1 cellular context compared by ENCODE assay signal in the genomic region with DNA sequence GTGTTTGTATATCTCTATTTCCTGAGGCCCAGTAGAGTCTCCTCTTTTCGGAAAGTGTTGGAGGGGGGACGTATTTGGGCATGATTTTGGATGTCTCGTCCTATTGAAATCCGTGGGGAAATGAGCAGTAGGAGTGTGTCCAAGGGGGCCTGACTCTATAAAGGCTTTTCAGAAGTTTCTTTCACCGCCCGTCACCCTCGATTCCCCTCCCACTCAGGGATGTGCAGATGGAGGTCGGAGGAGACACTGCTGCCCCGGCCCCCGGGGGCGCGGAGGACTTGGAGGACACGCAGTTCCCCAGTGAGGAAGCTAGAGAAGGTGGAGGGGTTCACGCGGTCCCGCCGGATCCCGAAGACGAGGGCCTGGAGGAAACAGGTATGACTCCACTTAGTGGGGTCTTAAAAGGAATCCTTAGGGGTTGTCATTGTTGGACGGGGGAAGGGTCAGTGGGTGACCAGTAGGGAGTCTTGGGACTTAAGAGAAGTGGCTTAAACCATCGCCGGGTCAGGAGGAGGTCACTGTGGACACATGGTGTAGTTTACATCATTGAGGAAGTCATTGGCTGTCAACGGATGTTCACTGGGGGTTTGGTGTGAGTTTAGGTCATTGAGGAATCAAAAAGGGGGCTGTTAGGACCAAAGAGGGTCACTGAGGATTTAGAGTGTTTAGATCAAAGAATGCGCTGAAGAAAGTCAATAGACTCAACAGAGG.
TF ChIP-seq lines count a peak whose summit lies in the region.

No MANE protein-coding gene starts in this region.

TF ChIP-seq in K562, 482 proteins besides CTCF, POLR2A, EP300 and RAD21 (continued from another document and continues in another):
- peak; percentile 52; the same call in 1 of the 2 replicates for TF ChIP-seq MGA (IDR thresholded peaks at IDR 0.05)
- TF ChIP-seq RUNX1 (IDR thresholded peaks at IDR 0.05; ENCODE audit: low read depth) = no peak
- TF ChIP-seq ZNF707 (CRISPR knock-in tag; conservative IDR thresholded peaks at IDR 0.05) = no peak
- no peak for TF ChIP-seq ZNF589 (CRISPR knock-in tag; IDR thresholded peaks at IDR 0.05; ENCODE audit: low read depth)
- TF ChIP-seq MAFF (IDR thresholded peaks at IDR 0.05; ENCODE audit: low read length) = no peak
- peak in 1 of 2 experiments; percentile 47; a peak in 3 of 4 replicates for TF ChIP-seq MNT (conservative IDR thresholded peaks at IDR 0.05)
- no peak for TF ChIP-seq SMAD1 (IDR thresholded peaks at IDR 0.05; ENCODE audit: low read depth, low read length, partially characterized antibody)
- TF ChIP-seq ZNF699 (CRISPR knock-in tag; IDR thresholded peaks at IDR 0.05; ENCODE audit: insufficient replicate concordance) = no peak
- TF ChIP-seq, protein P1, sequence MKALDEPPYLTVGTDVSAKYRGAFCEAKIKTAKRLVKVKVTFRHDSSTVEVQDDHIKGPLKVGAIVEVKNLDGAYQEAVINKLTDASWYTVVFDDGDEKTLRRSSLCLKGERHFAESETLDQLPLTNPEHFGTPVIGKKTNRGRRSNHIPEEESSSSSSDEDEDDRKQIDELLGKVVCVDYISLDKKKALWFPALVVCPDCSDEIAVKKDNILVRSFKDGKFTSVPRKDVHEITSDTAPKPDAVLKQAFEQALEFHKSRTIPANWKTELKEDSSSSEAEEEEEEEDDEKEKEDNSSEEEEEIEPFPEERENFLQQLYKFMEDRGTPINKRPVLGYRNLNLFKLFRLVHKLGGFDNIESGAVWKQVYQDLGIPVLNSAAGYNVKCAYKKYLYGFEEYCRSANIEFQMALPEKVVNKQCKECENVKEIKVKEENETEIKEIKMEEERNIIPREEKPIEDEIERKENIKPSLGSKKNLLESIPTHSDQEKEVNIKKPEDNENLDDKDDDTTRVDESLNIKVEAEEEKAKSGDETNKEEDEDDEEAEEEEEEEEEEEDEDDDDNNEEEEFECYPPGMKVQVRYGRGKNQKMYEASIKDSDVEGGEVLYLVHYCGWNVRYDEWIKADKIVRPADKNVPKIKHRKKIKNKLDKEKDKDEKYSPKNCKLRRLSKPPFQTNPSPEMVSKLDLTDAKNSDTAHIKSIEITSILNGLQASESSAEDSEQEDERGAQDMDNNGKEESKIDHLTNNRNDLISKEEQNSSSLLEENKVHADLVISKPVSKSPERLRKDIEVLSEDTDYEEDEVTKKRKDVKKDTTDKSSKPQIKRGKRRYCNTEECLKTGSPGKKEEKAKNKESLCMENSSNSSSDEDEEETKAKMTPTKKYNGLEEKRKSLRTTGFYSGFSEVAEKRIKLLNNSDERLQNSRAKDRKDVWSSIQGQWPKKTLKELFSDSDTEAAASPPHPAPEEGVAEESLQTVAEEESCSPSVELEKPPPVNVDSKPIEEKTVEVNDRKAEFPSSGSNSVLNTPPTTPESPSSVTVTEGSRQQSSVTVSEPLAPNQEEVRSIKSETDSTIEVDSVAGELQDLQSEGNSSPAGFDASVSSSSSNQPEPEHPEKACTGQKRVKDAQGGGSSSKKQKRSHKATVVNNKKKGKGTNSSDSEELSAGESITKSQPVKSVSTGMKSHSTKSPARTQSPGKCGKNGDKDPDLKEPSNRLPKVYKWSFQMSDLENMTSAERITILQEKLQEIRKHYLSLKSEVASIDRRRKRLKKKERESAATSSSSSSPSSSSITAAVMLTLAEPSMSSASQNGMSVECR (CRISPR knock-in tag; IDR thresholded peaks at IDR 0.05) = no peak
- peak in 1 of 2 experiments; percentile 33; a peak in 1 of 4 replicates for TF ChIP-seq HDAC1 (IDR thresholded peaks at IDR 0.05)
- TF ChIP-seq RBM39 (optimal IDR thresholded peaks at IDR 0.05; ENCODE audit: low read depth, low read length) = no peak
- 0 out of 2 replicates have a peak, but pooled peaks have one; percentile 5 for TF ChIP-seq CREM (IDR thresholded peaks at IDR 0.05; ENCODE audit: low read depth)
- TF ChIP-seq GABPA (tag; conservative IDR thresholded peaks at IDR 0.05; ENCODE audit: low read depth) = peak; percentile 85
- TF ChIP-seq ZNF592 (IDR thresholded peaks at IDR 0.05) = peak; percentile 11; the same call in 1 of the 2 replicates
- TF ChIP-seq ZFPM2 (CRISPR knock-in tag; IDR thresholded peaks at IDR 0.05) = no peak
- TF ChIP-seq ETV1 (tag; conservative IDR thresholded peaks at IDR 0.05; ENCODE audit: low read depth) = no peak; the same call in 1 of the 2 replicates
- no peak for TF ChIP-seq TFE3 (CRISPR knock-in tag; IDR thresholded peaks at IDR 0.05)
- TF ChIP-seq, protein P2, sequence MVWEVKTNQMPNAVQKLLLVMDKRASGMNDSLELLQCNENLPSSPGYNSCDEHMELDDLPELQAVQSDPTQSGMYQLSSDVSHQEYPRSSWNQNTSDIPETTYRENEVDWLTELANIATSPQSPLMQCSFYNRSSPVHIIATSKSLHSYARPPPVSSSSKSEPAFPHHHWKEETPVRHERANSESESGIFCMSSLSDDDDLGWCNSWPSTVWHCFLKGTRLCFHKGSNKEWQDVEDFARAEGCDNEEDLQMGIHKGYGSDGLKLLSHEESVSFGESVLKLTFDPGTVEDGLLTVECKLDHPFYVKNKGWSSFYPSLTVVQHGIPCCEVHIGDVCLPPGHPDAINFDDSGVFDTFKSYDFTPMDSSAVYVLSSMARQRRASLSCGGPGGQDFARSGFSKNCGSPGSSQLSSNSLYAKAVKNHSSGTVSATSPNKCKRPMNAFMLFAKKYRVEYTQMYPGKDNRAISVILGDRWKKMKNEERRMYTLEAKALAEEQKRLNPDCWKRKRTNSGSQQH (CRISPR knock-in tag; IDR thresholded peaks at IDR 0.05) = peak; percentile 40; the same call in 1 of the 2 replicates
